ENCODE assay signal across 28 cellular contexts in the genomic region with DNA sequence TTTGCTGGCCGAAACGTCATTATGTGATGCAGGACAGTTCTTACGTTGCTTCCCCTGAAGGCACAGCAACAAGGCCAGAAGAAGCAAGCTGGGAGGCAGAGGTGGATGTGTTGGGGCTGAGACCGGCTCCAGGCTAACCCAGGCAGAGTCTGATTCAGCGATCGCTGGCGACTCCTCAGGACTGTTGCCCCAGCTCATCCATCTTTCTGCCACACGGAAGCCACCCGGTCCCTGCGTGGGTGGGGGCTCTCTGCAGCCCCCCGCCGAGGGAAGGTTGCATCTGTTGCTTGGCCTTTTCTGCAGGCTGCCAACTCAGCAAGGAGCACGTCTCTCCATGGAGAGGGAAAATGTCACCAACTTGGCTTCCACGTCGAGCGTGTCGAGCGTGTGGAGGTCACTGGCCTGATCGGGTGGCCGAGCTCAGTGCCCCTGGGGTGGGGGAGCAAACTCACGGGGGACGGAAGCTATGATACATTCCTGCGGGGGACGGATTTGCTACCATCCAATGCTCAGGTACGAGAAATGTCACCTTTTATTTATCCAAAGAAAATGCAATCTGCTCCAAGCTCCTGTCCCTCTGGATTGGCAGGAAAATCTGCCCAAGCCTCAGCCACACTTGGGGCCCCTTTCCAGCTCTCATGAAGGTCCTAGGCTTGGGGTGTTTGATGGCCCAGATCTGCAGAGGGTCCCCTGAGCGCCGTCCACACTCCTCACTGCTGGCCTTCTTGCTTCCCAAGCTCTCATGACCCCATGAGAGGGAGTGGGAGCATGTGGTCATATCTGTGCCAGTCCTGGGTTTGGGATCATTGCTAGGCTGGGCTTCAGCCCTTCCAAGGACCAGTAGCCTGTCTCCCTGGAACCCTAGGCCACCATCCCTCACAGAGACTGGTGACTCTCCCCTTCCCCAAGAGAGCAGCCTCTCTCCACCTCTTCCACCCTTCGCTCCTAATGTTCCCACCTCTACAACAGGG.
DNase-seq lines count a peak whose midpoint lies in the region; ATAC-seq and TF ChIP-seq lines count a peak whose summit lies in the region.
"Had no signal": no experiment of that assay in that cellular context is flagged by ENCODE, and none has a peak within 500 bp of the region (broad histone marks: within the 10 kb centered on the region; RNA-seq: fewer than 3 reads in every experiment).

No MANE protein-coding gene starts in this region.

- H3K4me3 Mint-ChIP-seq in endothelial cell (ENCODE audit: unreplicated experiment) (no peak overlapping the region), MCF 10A (ENCODE audit: unreplicated experiment) (no peak overlapping the region)
- H3K4me3 Mint-ChIP-seq: activated CD4-positive, alpha-beta T cell treated with anti-CD3 and anti-CD28 coated beads, Interleukin-2, amount 10 ng/mL, durations not matched to agents 24 days and 14 days; activated naive CD8-positive, alpha-beta T cell treated with anti-CD3 and anti-CD28 coated beads, Interleukin-2, amount 50 U/mL, for 24 hours; CD4-positive, CD25-positive, alpha-beta regulatory T cell; GM23338 had no signal

- H3K9me3 ChIP-seq in heart left ventricle (peaks cover 0 to 9% (median 0%) of the 10 kb centered on the region in 12 donors), neutrophil (no peaks in the 10 kb centered on the region), uterus (no peaks in the 10 kb centered on the region)
- H3K9me3 ChIP-seq: body of pancreas, gastroesophageal sphincter, SJSA1 had no signal

- H3K36me3 ChIP-seq in heart left ventricle (no peaks in the 10 kb centered on the region), neutrophil (peaks cover 25% of the 10 kb centered on the region), uterus (no peaks in the 10 kb centered on the region)
- H3K36me3 ChIP-seq: gastroesophageal sphincter, SJSA1 had no signal

- CTCF ChIA-PET in MCF 10A (lab: Yijun Ruan, JAX): no interaction called here

- H3K4me1 ChIP-seq in heart left ventricle: peaks cover 0 to 14% (median 2%) of the 10 kb centered on the region in 12 donors
- peaks cover 20 to 32% of the 10 kb centered on the region in 2 experiments for H3K4me1 ChIP-seq in neutrophil (ENCODE audit: control insufficient read depth in 1 of 2, insufficient read depth in 1 of 2, low read depth in 1 of 2, low read length in 1 of 2)
- H3K4me1 ChIP-seq in uterus: no peaks in the 10 kb centered on the region
- H3K4me1 ChIP-seq: gastroesophageal sphincter, SJSA1 had no signal

- intact Hi-C loops in heart left ventricle (cut with DNase I) (no loop called here), left ventricle myocardium superior (cut with micrococcal nuclease) (no loop called here), uterus (cut with DNase I; ENCODE audit: low total_unique reads) (no loop called here), MCF 10A (cut with micrococcal nuclease) (no loop called here)

- DNase-seq in heart left ventricle (peak in 4 of 5 donors; percentile 16 to 49 (median 18)), left ventricle myocardium superior (no peak), endothelial cell (ENCODE audit: low spot score) (no peak), uterus (peak; percentile 1 to 7), MCF 10A (ENCODE audit: unreplicated experiment) (no peak), NCI-H748 (lab: John Stamatoyannopoulos, UW; ENCODE audit: unreplicated experiment) (no peak)
- DNase-seq in activated CD4-positive, CD25-positive, alpha-beta regulatory T cell (lab: John Stamatoyannopoulos, UW): no peak
- DNase-seq: activated CD4-positive, alpha-beta T cell treated with anti-CD3 and anti-CD28 coated beads, Interleukin-2, amount 10 ng/mL, durations not matched to agents 24 days and 14 days; activated naive CD8-positive, alpha-beta T cell treated with anti-CD3 and anti-CD28 coated beads, Interleukin-2, amount 50 U/mL, for 24 hours; CD4-positive, CD25-positive, alpha-beta regulatory T cell; DND-41; left colon; mesendoderm; NCI-H1048; NCI-H1694 treated with DMSO at 0.1 percent for 48 hours; NCI-H446; NCI-H774; small intestine; stimulated activated naive CD8-positive, alpha-beta T cell treated with anti-CD3 and anti-CD28 coated beads, Interleukin-15, Interleukin-2, amounts not matched to agents 100 U/mL and 50 U/mL, for 24 hours; T1000 had no signal

- H3K4me3 ChIP-seq in heart left ventricle (no peak overlapping the region), neutrophil (ENCODE audit: low read depth in 1 of 2, low read length in 1 of 2) (no peak overlapping the region), uterus (no peak overlapping the region)
- H3K4me3 ChIP-seq: body of pancreas, gastroesophageal sphincter, GM23338, hepatocyte, SJSA1 had no signal

- ATAC-seq in heart left ventricle: no peak
- ATAC-seq in left ventricle myocardium superior: no peak
- ATAC-seq: activated naive CD8-positive, alpha-beta T cell treated with anti-CD3 and anti-CD28 coated beads, Interleukin-2, amount 50 U/mL, for 24 hours; body of pancreas; gastroesophageal sphincter; GM23338; left colon; stimulated activated naive CD8-positive, alpha-beta T cell treated with anti-CD3 and anti-CD28 coated beads, Interleukin-15, Interleukin-2, amounts not matched to agents 100 U/mL and 50 U/mL, for 24 hours had no signal

- 77 to 91% (median 85%) methylated on average over 22 to 28 of the region's 28 CpGs for WGBS in heart left ventricle, 4 donors

- H3K27me3 Mint-ChIP-seq in endothelial cell (ENCODE audit: unreplicated experiment) (peaks cover 2% of the 10 kb centered on the region), MCF 10A (ENCODE audit: insufficient read depth, unreplicated experiment) (peaks cover 27% of the 10 kb centered on the region)
- H3K27me3 Mint-ChIP-seq: activated CD4-positive, alpha-beta T cell treated with anti-CD3 and anti-CD28 coated beads, Interleukin-2, amount 10 ng/mL, durations not matched to agents 24 days and 14 days; activated naive CD8-positive, alpha-beta T cell treated with anti-CD3 and anti-CD28 coated beads, Interleukin-2, amount 50 U/mL, for 24 hours; IgD-negative memory B cell had no signal

- BruUV-seq in MCF 10A (replicated peaks; lab: Mats Ljungman, UMichigan): no TSS peak

- POLR2A ChIA-PET in MCF 10A (lab: Yijun Ruan, JAX): no interaction called here

- H3K27me3 ChIP-seq in heart left ventricle (peaks cover 0 to 7% (median 0%) of the 10 kb centered on the region in 9 donors), neutrophil (no peaks in the 10 kb centered on the region), uterus (no peaks in the 10 kb centered on the region)
- H3K27me3 ChIP-seq: body of pancreas, gastroesophageal sphincter, hepatocyte had no signal

- no peak for TF ChIP-seq CTCF in heart left ventricle (IDR thresholded peaks at IDR 0.05)
- TF ChIP-seq CTCF in endothelial cell (IDR thresholded peaks at IDR 0.05; ENCODE audit: unreplicated experiment): no peak
- TF ChIP-seq CTCF in neutrophil (IDR thresholded peaks at IDR 0.05): no peak
- no peak for TF ChIP-seq CTCF in uterus (IDR thresholded peaks at IDR 0.05)
- TF ChIP-seq CTCF in MCF 10A (IDR thresholded peaks at IDR 0.05; ENCODE audit: unreplicated experiment): no peak

- TF ChIP-seq POLR2A in heart left ventricle (IDR thresholded peaks at IDR 0.05) (no peak), uterus (IDR thresholded peaks at IDR 0.05) (no peak)

- H3K4me1 Mint-ChIP-seq in endothelial cell (ENCODE audit: unreplicated experiment) (peaks cover 6% of the 10 kb centered on the region), MCF 10A (ENCODE audit: insufficient read depth, unreplicated experiment) (no peaks in the 10 kb centered on the region)
- H3K4me1 Mint-ChIP-seq: activated CD4-positive, alpha-beta T cell treated with anti-CD3 and anti-CD28 coated beads, Interleukin-2, amount 10 ng/mL, durations not matched to agents 24 days and 14 days; activated naive CD8-positive, alpha-beta T cell treated with anti-CD3 and anti-CD28 coated beads, Interleukin-2, amount 50 U/mL, for 24 hours; CD4-positive, CD25-positive, alpha-beta regulatory T cell; IgD-negative memory B cell had no signal

- H3K27ac ChIP-seq in heart left ventricle: no peak overlapping the region
- H3K27ac ChIP-seq in neutrophil: peak overlapping the region; percentile 65
- H3K27ac ChIP-seq in uterus: no peak overlapping the region
- H3K27ac ChIP-seq: body of pancreas, gastroesophageal sphincter, hepatocyte, SJSA1, VCaP had no signal

- H3K36me3 Mint-ChIP-seq in endothelial cell (ENCODE audit: low read depth, unreplicated experiment) (peaks cover 3% of the 10 kb centered on the region), MCF 10A (ENCODE audit: insufficient read depth, unreplicated experiment) (no peaks in the 10 kb centered on the region)
- H3K36me3 Mint-ChIP-seq: CD4-positive, CD25-positive, alpha-beta regulatory T cell had no signal

- H3K9me3 Mint-ChIP-seq in endothelial cell (ENCODE audit: unreplicated experiment): no peaks in the 10 kb centered on the region
- no peaks in the 10 kb centered on the region for H3K9me3 Mint-ChIP-seq in MCF 10A (ENCODE audit: unreplicated experiment)
- H3K9me3 Mint-ChIP-seq: activated CD4-positive, alpha-beta T cell treated with anti-CD3 and anti-CD28 coated beads, Interleukin-2, amount 10 ng/mL, durations not matched to agents 24 days and 14 days; activated naive CD8-positive, alpha-beta T cell treated with anti-CD3 and anti-CD28 coated beads, Interleukin-2, amount 50 U/mL, for 24 hours; CD4-positive, CD25-positive, alpha-beta regulatory T cell had no signal

- H3K27ac Mint-ChIP-seq in endothelial cell (ENCODE audit: unreplicated experiment) (peak overlapping the region; percentile 22), MCF 10A (ENCODE audit: low read depth, unreplicated experiment) (no peak overlapping the region)
- H3K27ac Mint-ChIP-seq: activated CD4-positive, alpha-beta T cell treated with anti-CD3 and anti-CD28 coated beads, Interleukin-2, amount 10 ng/mL, durations not matched to agents 24 days and 14 days; activated naive CD8-positive, alpha-beta T cell treated with anti-CD3 and anti-CD28 coated beads, Interleukin-2, amount 50 U/mL, for 24 hours; CD4-positive, CD25-positive, alpha-beta regulatory T cell; GM23338; IgD-negative memory B cell had no signal

Comparison
In these comparisons a context has a peak if more than half of its experiments do, and no peak if none do; other contexts are left out.
1. DNase-seq: peak in heart left ventricle (4 of 5) and uterus (2 of 2); none in left ventricle myocardium superior (single experiment), endothelial cell (single experiment), MCF 10A (single experiment), activated CD4-positive, CD25-positive, alpha-beta regulatory T cell (0 of 4) and NCI-H748 (single experiment).